ENCODE assay signal across 13 cellular contexts in the genomic region with DNA sequence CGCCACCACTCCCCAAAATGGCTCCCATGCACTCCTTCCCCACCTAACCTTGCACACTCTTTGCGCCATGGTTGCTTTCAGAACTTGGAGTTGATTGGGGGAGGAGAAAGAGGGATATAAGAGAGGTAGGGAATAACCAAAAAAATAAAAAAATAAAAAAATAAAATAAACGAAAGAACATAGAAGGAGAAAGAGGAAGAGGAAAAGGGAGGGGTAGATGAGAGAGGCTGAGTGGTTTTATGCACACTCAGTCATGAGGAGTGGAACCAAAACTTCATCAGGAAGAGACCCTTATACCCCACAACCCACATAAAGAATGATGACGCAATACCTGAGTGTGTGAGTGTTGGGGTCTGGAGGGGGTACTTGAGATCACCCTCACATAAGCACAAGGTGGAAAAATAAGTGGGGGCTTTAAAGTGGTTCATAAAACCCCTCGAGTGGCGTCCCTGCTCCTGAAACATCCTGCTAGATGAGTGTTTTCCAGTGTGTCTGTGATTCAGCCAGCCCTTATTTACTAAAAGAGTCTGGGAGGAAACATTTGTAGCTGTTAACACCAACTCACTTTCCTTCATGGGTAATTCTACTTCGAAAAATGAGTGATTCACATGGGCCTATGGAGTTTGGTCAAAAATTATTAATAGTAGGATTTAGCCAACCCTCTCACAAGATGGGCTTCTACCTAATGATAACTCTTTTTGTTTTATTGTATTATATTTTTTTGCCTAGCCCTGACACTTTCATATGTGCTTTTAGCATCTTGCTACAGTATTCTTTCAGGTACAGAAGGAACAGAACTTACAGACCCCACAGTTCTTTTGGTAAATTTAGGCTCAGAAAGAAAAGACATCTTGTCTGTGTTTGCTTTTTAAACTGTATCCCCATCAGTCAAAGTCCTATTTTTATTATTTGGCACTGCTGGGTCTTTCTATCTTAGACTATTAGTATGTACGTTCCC. TPM values are rescaled to one million over a fixed set of nuclear protein-coding genes. Genes with fewer than 3 reads are reported as not detected.
A peak's percentile ranks its signal among the peaks of the same experiment; 100 is the strongest.
DNase-seq lines count a peak whose midpoint lies in the region; ATAC-seq and TF ChIP-seq lines count a peak whose summit lies in the region.
"Had no signal": no experiment of that assay in that cellular context is flagged by ENCODE, and none has a peak within 500 bp of the region (broad histone marks: within the 10 kb centered on the region; RNA-seq: fewer than 3 reads in every experiment).

No MANE protein-coding gene starts in this region.

- peak overlapping the region; percentile 50 for H3K4me3 ChIP-seq in GM08714 (ENCODE audit: low read length)
- H3K4me3 ChIP-seq: upper lobe of left lung had no signal

- H3K36me3 Mint-ChIP-seq in activated CD8-positive, alpha-beta T cell treated with anti-CD3 and anti-CD28 coated beads for 36 hours (ENCODE audit: low read depth), result peaks cover 85% of the 10 kb centered on the region
- H3K36me3 Mint-ChIP-seq in naive B cell (peaks cover 6 to 21% of the 10 kb centered on the region in 2 donors), immature natural killer cell (no peaks in the 10 kb centered on the region)

- TF ChIP-seq CTCF in activated CD8-positive, alpha-beta T cell treated with anti-CD3 and anti-CD28 coated beads for 36 hours (IDR thresholded peaks at IDR 0.05), result no peak

- peak; percentile 63 for DNase-seq in activated CD8-positive, alpha-beta T cell treated with anti-CD3 and anti-CD28 coated beads for 36 hours
- DNase-seq in naive B cell, result peak; percentile 74
- DNase-seq in immature natural killer cell, result no peak
- DNase-seq: esophagus squamous epithelium, kidney, occipital lobe, upper lobe of left lung had no signal

- H3K27ac Mint-ChIP-seq in activated CD8-positive, alpha-beta T cell treated with anti-CD3 and anti-CD28 coated beads for 36 hours, result peak overlapping the region; percentile 99
- H3K27ac Mint-ChIP-seq in naive B cell (peak overlapping the region; percentile 84 to 99 (median 96)), immature natural killer cell (peak overlapping the region in 2 of 6 donors; percentile 9 to 51)

- no peaks in the 10 kb centered on the region for H3K9me3 Mint-ChIP-seq in activated CD8-positive, alpha-beta T cell treated with anti-CD3 and anti-CD28 coated beads for 36 hours
- H3K9me3 Mint-ChIP-seq in naive B cell (no peaks in the 10 kb centered on the region), immature natural killer cell (no peaks in the 10 kb centered on the region)

- POLR2A ChIA-PET in activated CD8-positive, alpha-beta T cell treated with anti-CD3 and anti-CD28 coated beads for 36 hours (lab: Charles Lee), result interaction anchor here (0.6 to 2.3 kb wide), 8 partner anchors 9 to 119 kb away, joined by 3 to 38 read pairs (median 4); a partner anchor contains a TSS

- H3K4me1 Mint-ChIP-seq in activated CD8-positive, alpha-beta T cell treated with anti-CD3 and anti-CD28 coated beads for 36 hours (ENCODE audit: low read depth), result peaks cover 63% of the 10 kb centered on the region
- H3K4me1 Mint-ChIP-seq in naive B cell (peaks cover 82 to 96% (median 95%) of the 10 kb centered on the region in 3 donors), immature natural killer cell (peaks cover 55 to 56% of the 10 kb centered on the region in 2 donors)

- intact Hi-C loops in activated CD8-positive, alpha-beta T cell treated with anti-CD3 and anti-CD28 coated beads for 36 hours (cut with micrococcal nuclease), result loop anchor here (2.0 to 5.0 kb wide), 3 partner anchors 15 to 179 kb away; no protein-coding TSS in a partner anchor

- ATAC-seq in HG02610 (IDR thresholded peaks at IDR 0.05; ENCODE audit: unreplicated experiment), result peak; percentile 26
- ATAC-seq in activated CD8-positive, alpha-beta T cell treated with anti-CD3 and anti-CD28 coated beads for 36 hours, result peak; percentile 53
- ATAC-seq in naive B cell (ENCODE audit: low read depth in 2 of 2), result peak; percentile 78 to 84
- no peak for ATAC-seq in HG02571 (IDR thresholded peaks at IDR 0.05; ENCODE audit: unreplicated experiment)
- no peak for ATAC-seq in HG03442 (IDR thresholded peaks at IDR 0.05; ENCODE audit: unreplicated experiment)

- CTCF ChIA-PET in activated CD8-positive, alpha-beta T cell treated with anti-CD3 and anti-CD28 coated beads for 36 hours (lab: Charles Lee), result interaction anchor here (0.9 to 2.0 kb wide), 8 partner anchors 9 to 39 kb away, joined by 3 to 10 read pairs (median 4); no protein-coding TSS in a partner anchor

- H3K27me3 Mint-ChIP-seq in activated CD8-positive, alpha-beta T cell treated with anti-CD3 and anti-CD28 coated beads for 36 hours, result no peaks in the 10 kb centered on the region
- no peaks in the 10 kb centered on the region for H3K27me3 Mint-ChIP-seq in naive B cell
- peaks cover 9 to 14% (median 12%) of the 10 kb centered on the region in 3 donors for H3K27me3 Mint-ChIP-seq in immature natural killer cell (ENCODE audit: low read depth in 3 of 3)

- H3K4me3 Mint-ChIP-seq in activated CD8-positive, alpha-beta T cell treated with anti-CD3 and anti-CD28 coated beads for 36 hours, result peak overlapping the region; percentile 97
- H3K4me3 Mint-ChIP-seq in naive B cell (peak overlapping the region; percentile 79 to 98 (median 92)), immature natural killer cell (peak overlapping the region in 2 of 5 donors; percentile 18 to 30)

RNA-seq across cellular contexts. Expression of a gene that starts 5.2 kb away (rescaled TPM):
- 10 to 100 TPM; 65.9 to 67.8 TPM for total RNA-seq in activated CD8-positive, alpha-beta T cell treated with anti-CD3 and anti-CD28 coated beads for 36 hours
- polyA plus RNA-seq in naive B cell (ENCODE audit: low read depth in 6 of 6) (10 to 100 TPM; 18.9 to 36.6 (median 23.0) TPM), immature natural killer cell (under 1 TPM in 2 of 3 donors, not detected in 1; 0.12 to 0.21 TPM)
- total RNA-seq: bronchial epithelial cell, H4, occipital lobe had no signal

Comparison
In these comparisons a context has a peak if more than half of its experiments do, and no peak if none do; other contexts are left out.
1. ATAC-seq: peak in HG02610 (single experiment), activated CD8-positive, alpha-beta T cell treated with anti-CD3 and anti-CD28 coated beads for 36 hours (single experiment) and naive B cell (2 of 2); none in HG02571 (single experiment) and HG03442 (single experiment).
2. DNase-seq: peak in activated CD8-positive, alpha-beta T cell treated with anti-CD3 and anti-CD28 coated beads for 36 hours (single experiment) and naive B cell (single experiment); none in immature natural killer cell (0 of 3).
3. RNA of a gene that starts 5.2 kb away (polyA plus RNA-seq): 18.9 to 36.6 TPM in naive B cell; 0.12 to 0.21 TPM in immature natural killer cell; every median in the first group is over 10 times any median in the second.